Comparison of ENCODE assay signal across 19 cellular contexts in the genomic region with DNA sequence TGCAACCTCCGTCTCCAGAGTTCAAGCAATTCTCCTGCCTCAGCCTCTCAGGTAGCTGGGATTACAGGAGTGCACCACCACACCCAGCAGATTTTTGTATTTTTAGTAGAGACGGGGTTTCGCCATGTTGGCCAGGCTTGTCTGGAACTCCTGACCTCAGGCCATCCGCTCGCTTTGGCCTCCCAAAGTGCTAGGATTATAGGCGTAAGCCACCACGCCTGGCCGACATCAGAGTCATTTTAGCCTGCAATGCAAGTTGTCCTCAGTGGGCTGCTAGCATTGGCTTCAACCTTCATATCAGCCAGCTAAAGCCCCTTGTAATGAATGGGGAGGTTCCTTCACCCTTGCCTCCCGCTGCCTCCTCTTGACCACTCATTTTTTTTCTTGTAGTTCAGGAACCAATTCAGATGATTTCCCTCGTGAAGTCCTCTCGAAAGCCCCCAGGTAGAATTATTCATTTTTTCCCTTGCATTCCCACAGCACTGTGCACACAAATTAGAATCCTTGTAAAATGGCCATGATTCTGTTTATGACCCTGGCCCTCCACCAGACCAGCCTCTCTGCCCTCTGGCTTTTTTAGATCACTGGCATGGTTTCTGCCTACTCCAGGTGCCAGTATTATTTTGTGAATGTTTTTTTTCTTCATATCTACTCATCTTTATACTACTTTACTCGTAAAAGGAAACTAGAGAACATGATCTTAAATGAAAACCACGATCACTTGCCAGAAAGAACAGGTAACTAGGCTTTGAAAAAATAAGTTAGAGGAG. TPM values are rescaled to one million over a fixed set of nuclear protein-coding genes. Genes with fewer than 3 reads are reported as not detected.
A peak's percentile ranks its signal among the peaks of the same experiment; 100 is the strongest.
DNase-seq lines count a peak whose midpoint lies in the region; ATAC-seq and TF ChIP-seq lines count a peak whose summit lies in the region.
"Had no signal": no experiment of that assay in that cellular context is flagged by ENCODE, and none has a peak within 500 bp of the region (broad histone marks: within the 10 kb centered on the region; RNA-seq: fewer than 3 reads in every experiment).

No MANE protein-coding gene starts in this region.

- intact Hi-C loops in posterior vena cava (cut with DNase I), result no loop called here

- peak overlapping the region in 2 of 7 donors; percentile 6 to 52 for H3K4me3 Mint-ChIP-seq in CD8-positive, alpha-beta memory T cell
- H3K4me3 Mint-ChIP-seq in effector memory CD8-positive, alpha-beta T cell, result peak overlapping the region in 1 of 2 donors; percentile 42

- H3K27me3 Mint-ChIP-seq in CD8-positive, alpha-beta memory T cell, result no peaks in the 10 kb centered on the region
- H3K27me3 Mint-ChIP-seq in effector memory CD8-positive, alpha-beta T cell, result no peaks in the 10 kb centered on the region

- H3K27me3 ChIP-seq in CD8-positive, alpha-beta memory T cell (ENCODE audit: insufficient read depth, low read length, poor library complexity, severe bottlenecking), result no peaks in the 10 kb centered on the region
- H3K27me3 ChIP-seq: pancreas, suprapubic skin had no signal

- H3K4me1 Mint-ChIP-seq in CD8-positive, alpha-beta memory T cell, result peaks cover 37 to 58% (median 53%) of the 10 kb centered on the region in 3 donors
- H3K4me1 Mint-ChIP-seq in effector memory CD8-positive, alpha-beta T cell (ENCODE audit: low read depth in 2 of 2), result peaks cover 21 to 34% of the 10 kb centered on the region in 2 donors

- no peak overlapping the region for H3K27ac ChIP-seq in CD8-positive, alpha-beta memory T cell (ENCODE audit: low read depth, low read length)
- H3K27ac ChIP-seq: suprapubic skin had no signal

- no peaks in the 10 kb centered on the region for H3K36me3 ChIP-seq in CD8-positive, alpha-beta memory T cell (ENCODE audit: insufficient read depth, low read length)
- H3K36me3 ChIP-seq: pancreas, suprapubic skin had no signal

- CTCF ChIA-PET in CD8-positive, alpha-beta memory T cell (lab: Charles Lee), result no interaction called here

- H3K4me1 ChIP-seq in CD8-positive, alpha-beta memory T cell (ENCODE audit: insufficient read depth, low read length), result peaks cover 44% of the 10 kb centered on the region

- DNase-seq in CD8-positive, alpha-beta memory T cell, result no peak
- DNase-seq in LNCaP clone FGC (ENCODE audit: low read depth) (peak; percentile 97), posterior vena cava (ENCODE audit: low spot score) (peak; percentile 68), DMS 273 treated with DMSO at 0.1 percent for 48 hours (lab: John Stamatoyannopoulos, UW) (no peak), LoVo (ENCODE audit: low spot score) (no peak)
- no peak for DNase-seq in effector memory CD8-positive, alpha-beta T cell
- DNase-seq: activated gamma-delta T cell; foreskin melanocyte; H7; Karpas-422; NCI-H1436; NCI-H2171; NCI-H82; pancreas; stimulated activated CD4-positive, alpha-beta T cell treated with anti-CD3 and anti-CD28 coated beads, Interleukin-4, amount 100 ng/mL, for 4 hours; stimulated activated CD8-positive, alpha-beta memory T cell treated with anti-CD3 and anti-CD28 coated beads, Interleukin-4, amount 100 ng/mL, for 48 hours had no signal

- ATAC-seq in effector memory CD8-positive, alpha-beta T cell (replicated peaks), result no peak
- no peak for ATAC-seq in GM18505 (IDR thresholded peaks at IDR 0.05; ENCODE audit: unreplicated experiment)
- ATAC-seq: pancreas had no signal

- no peaks in the 10 kb centered on the region for H3K9me3 Mint-ChIP-seq in CD8-positive, alpha-beta memory T cell
- no peaks in the 10 kb centered on the region for H3K9me3 Mint-ChIP-seq in effector memory CD8-positive, alpha-beta T cell

- TF ChIP-seq CTCF in LNCaP clone FGC (IDR thresholded peaks at IDR 0.05; ENCODE audit: control insufficient read depth, extremely low read depth, insufficient read depth), result no peak

- no peak for TF ChIP-seq POLR2A in GM18505 (IDR thresholded peaks at IDR 0.05; ENCODE audit: borderline replicate concordance, extremely low read depth, insufficient read depth, insufficient read length)

- no peak overlapping the region for H3K4me3 ChIP-seq in CD8-positive, alpha-beta memory T cell (ENCODE audit: low read length)
- no peak overlapping the region for H3K4me3 ChIP-seq in LNCaP clone FGC (ENCODE audit: low read depth, low read length)
- H3K4me3 ChIP-seq: coronary artery, pancreas, suprapubic skin had no signal

- H3K9me3 ChIP-seq in CD8-positive, alpha-beta memory T cell (ENCODE audit: low read length), result no peaks in the 10 kb centered on the region
- H3K9me3 ChIP-seq: pancreas, suprapubic skin had no signal

- POLR2A ChIA-PET in CD8-positive, alpha-beta memory T cell (lab: Charles Lee), result no interaction called here

- peak overlapping the region in 6 of 8 donors; percentile 79 to 87 (median 82) for H3K27ac Mint-ChIP-seq in CD8-positive, alpha-beta memory T cell
- peak overlapping the region; percentile 92 to 93 for H3K27ac Mint-ChIP-seq in effector memory CD8-positive, alpha-beta T cell

- peaks cover 0 to 6% (median 0%) of the 10 kb centered on the region in 3 donors for H3K36me3 Mint-ChIP-seq in CD8-positive, alpha-beta memory T cell
- no peaks in the 10 kb centered on the region for H3K36me3 Mint-ChIP-seq in effector memory CD8-positive, alpha-beta T cell (ENCODE audit: insufficient read depth)

RNA-seq across cellular contexts. Expression of gene FLNB, which starts 29.1 kb away (rescaled TPM):
- 10 to 100 TPM; 11.5 to 12.8 TPM for total RNA-seq in CD8-positive, alpha-beta memory T cell
- 12.2 TPM for polyA plus RNA-seq in CD8-positive, alpha-beta memory T cell
- total RNA-seq in posterior vena cava, result 100 to 1,000 TPM; 130 to 133 TPM

Comparison
In these comparisons a context has a peak if more than half of its experiments do, and no peak if none do; other contexts are left out.
1. DNase-seq: peak in LNCaP clone FGC (single experiment) and posterior vena cava (single experiment); none in CD8-positive, alpha-beta memory T cell (0 of 5), effector memory CD8-positive, alpha-beta T cell (0 of 3), DMS 273 treated with DMSO at 0.1 percent for 48 hours (single experiment) and LoVo (single experiment).
2. RNA of gene FLNB, which starts 29.1 kb away (total RNA-seq): 130 to 133 TPM in posterior vena cava; 11.5 to 12.8 TPM in CD8-positive, alpha-beta memory T cell; every median in the first group is over 4 times any median in the second.